ENCODE assay signal across 11 cellular contexts in genomic region chr16:56263711-56264608, GRCh38.
DNase-seq lines count a peak whose midpoint lies in the region; ATAC-seq and TF ChIP-seq lines count a peak whose summit lies in the region.
"Had no signal": no experiment of that assay in that cellular context is flagged by ENCODE, and none has a peak within 500 bp of the region (broad histone marks: within the 10 kb centered on the region; RNA-seq: fewer than 3 reads in every experiment).

No MANE protein-coding gene starts in this region.

- ATAC-seq in activated CD4-positive, alpha-beta T cell treated with anti-CD3 and anti-CD28 coated beads for 36 hours = no peak
- ATAC-seq in GM21515 (IDR thresholded peaks at IDR 0.05; ENCODE audit: unreplicated experiment) = no peak

- peak overlapping the region; percentile 21 for H3K27ac Mint-ChIP-seq in activated CD4-positive, alpha-beta T cell treated with anti-CD3 and anti-CD28 coated beads, Interleukin-2, amount 10 ng/mL, durations not matched to agents 7 days and 5 days
- H3K27ac Mint-ChIP-seq in activated CD4-positive, alpha-beta T cell treated with anti-CD3 and anti-CD28 coated beads for 36 hours = no peak overlapping the region
- peak overlapping the region; percentile 50 for H3K27ac Mint-ChIP-seq in type B pancreatic cell
- H3K27ac Mint-ChIP-seq: activated naive CD4-positive, alpha-beta T cell treated with anti-CD3 and anti-CD28 coated beads for 36 hours had no signal

- no peak overlapping the region for H3K4me3 Mint-ChIP-seq in activated CD4-positive, alpha-beta T cell treated with anti-CD3 and anti-CD28 coated beads, Interleukin-2, amount 10 ng/mL, durations not matched to agents 7 days and 5 days
- H3K4me3 Mint-ChIP-seq in activated CD4-positive, alpha-beta T cell treated with anti-CD3 and anti-CD28 coated beads for 36 hours = no peak overlapping the region
- H3K4me3 Mint-ChIP-seq in type B pancreatic cell = no peak overlapping the region
- H3K4me3 Mint-ChIP-seq: activated naive CD4-positive, alpha-beta T cell treated with anti-CD3 and anti-CD28 coated beads for 36 hours had no signal

- no peaks in the 10 kb centered on the region for H3K27me3 ChIP-seq in ascending aorta
- H3K27me3 ChIP-seq: pancreas had no signal

- no peaks in the 10 kb centered on the region for H3K9me3 ChIP-seq in ascending aorta
- H3K9me3 ChIP-seq: pancreas had no signal

- CTCF ChIA-PET in activated CD4-positive, alpha-beta T cell treated with anti-CD3 and anti-CD28 coated beads, Interleukin-2, amount 10 ng/mL, durations not matched to agents 7 days and 5 days (lab: Charles Lee) = interaction anchor here (1.2 kb wide), 3 partner anchors 17 to 54 kb away, joined by 3 to 4 read pairs (median 4); no protein-coding TSS in a partner anchor
- CTCF ChIA-PET in activated CD4-positive, alpha-beta T cell treated with anti-CD3 and anti-CD28 coated beads for 36 hours (lab: Charles Lee) = interaction anchor here (0.6 to 1.7 kb wide), 2 partner anchors 54 to 250 kb away, joined by 3 to 4 read pairs; no protein-coding TSS in a partner anchor

- H3K27me3 Mint-ChIP-seq in activated CD4-positive, alpha-beta T cell treated with anti-CD3 and anti-CD28 coated beads, Interleukin-2, amount 10 ng/mL, durations not matched to agents 7 days and 5 days = no peaks in the 10 kb centered on the region
- H3K27me3 Mint-ChIP-seq in activated CD4-positive, alpha-beta T cell treated with anti-CD3 and anti-CD28 coated beads for 36 hours = no peaks in the 10 kb centered on the region
- peaks cover 3% of the 10 kb centered on the region for H3K27me3 Mint-ChIP-seq in type B pancreatic cell

- peaks cover 38% of the 10 kb centered on the region for H3K4me1 Mint-ChIP-seq in activated CD4-positive, alpha-beta T cell treated with anti-CD3 and anti-CD28 coated beads, Interleukin-2, amount 10 ng/mL, durations not matched to agents 7 days and 5 days
- H3K4me1 Mint-ChIP-seq in activated CD4-positive, alpha-beta T cell treated with anti-CD3 and anti-CD28 coated beads for 36 hours = peaks cover 29% of the 10 kb centered on the region
- H3K4me1 Mint-ChIP-seq in type B pancreatic cell (ENCODE audit: unreplicated experiment) = peaks cover 23% of the 10 kb centered on the region

- H3K4me1 ChIP-seq in ascending aorta = no peaks in the 10 kb centered on the region
- H3K4me1 ChIP-seq: pancreas had no signal

- POLR2A ChIA-PET in activated CD4-positive, alpha-beta T cell treated with anti-CD3 and anti-CD28 coated beads, Interleukin-2, amount 10 ng/mL, durations not matched to agents 7 days and 5 days (lab: Charles Lee) = interaction anchor here (0.6 kb wide), 1 partner anchor 13 kb away, joined by 3 read pairs; no protein-coding TSS in a partner anchor
- POLR2A ChIA-PET in activated CD4-positive, alpha-beta T cell treated with anti-CD3 and anti-CD28 coated beads for 36 hours (lab: Charles Lee) = no interaction called here

- H3K27ac ChIP-seq in cingulate gyrus (ENCODE audit: low read depth, low read length) = peak overlapping the region; percentile 97
- H3K27ac ChIP-seq in ascending aorta = no peak overlapping the region
- H3K27ac ChIP-seq: pancreas had no signal

- H3K9me3 Mint-ChIP-seq in activated CD4-positive, alpha-beta T cell treated with anti-CD3 and anti-CD28 coated beads, Interleukin-2, amount 10 ng/mL, durations not matched to agents 7 days and 5 days = no peaks in the 10 kb centered on the region
- no peaks in the 10 kb centered on the region for H3K9me3 Mint-ChIP-seq in activated CD4-positive, alpha-beta T cell treated with anti-CD3 and anti-CD28 coated beads for 36 hours (ENCODE audit: low read depth)
- no peaks in the 10 kb centered on the region for H3K9me3 Mint-ChIP-seq in type B pancreatic cell
- H3K9me3 Mint-ChIP-seq: activated naive CD4-positive, alpha-beta T cell treated with anti-CD3 and anti-CD28 coated beads for 36 hours had no signal

- no peaks in the 10 kb centered on the region for H3K36me3 Mint-ChIP-seq in activated CD4-positive, alpha-beta T cell treated with anti-CD3 and anti-CD28 coated beads, Interleukin-2, amount 10 ng/mL, durations not matched to agents 7 days and 5 days (ENCODE audit: low read depth)
- no peaks in the 10 kb centered on the region for H3K36me3 Mint-ChIP-seq in activated CD4-positive, alpha-beta T cell treated with anti-CD3 and anti-CD28 coated beads for 36 hours (ENCODE audit: low read depth)
- H3K36me3 Mint-ChIP-seq in type B pancreatic cell = no peaks in the 10 kb centered on the region

- no peaks in the 10 kb centered on the region for H3K36me3 ChIP-seq in ascending aorta
- H3K36me3 ChIP-seq: pancreas had no signal

- TF ChIP-seq CTCF in type B pancreatic cell (conservative IDR thresholded peaks at IDR 0.05) = no peak
- no peak for TF ChIP-seq CTCF in ascending aorta (IDR thresholded peaks at IDR 0.05)

- no peak for DNase-seq in activated CD4-positive, alpha-beta T cell treated with anti-CD3 and anti-CD28 coated beads, Interleukin-2, amount 10 ng/mL, durations not matched to agents 7 days and 5 days
- DNase-seq in activated CD4-positive, alpha-beta T cell treated with anti-CD3 and anti-CD28 coated beads for 36 hours = no peak
- DNase-seq in mesenteric fat pad (ENCODE audit: low spot score) (peak; percentile 57), type B pancreatic cell (ENCODE audit: extremely low spot score, unreplicated experiment) (no peak), DMS153 (lab: John Stamatoyannopoulos, UW) (no peak), ascending aorta (ENCODE audit: low spot score in 2 of 2) (no peak)
- DNase-seq: activated CD4-positive, CD25-positive, alpha-beta regulatory T cell treated with anti-CD3 and anti-CD28 coated beads, Interleukin-2, amount 50 U/mL, for 72 hours; activated naive CD4-positive, alpha-beta T cell treated with anti-CD3 and anti-CD28 coated beads for 36 hours; pancreas had no signal

- no peak overlapping the region for H3K4me3 ChIP-seq in ascending aorta
- H3K4me3 ChIP-seq: pancreas had no signal

- intact Hi-C loops in activated CD4-positive, alpha-beta T cell treated with anti-CD3 and anti-CD28 coated beads for 36 hours (cut with DNase I, micrococcal nuclease) = no loop called here
- intact Hi-C loops in ascending aorta (cut with DNase I) = no loop called here
